25 cellular contexts compared by ENCODE assay signal in genomic region chr16:55010492-55011260, GRCh38.
"Had no signal": no experiment of that assay in that cellular context is flagged by ENCODE, and none has a peak within 500 bp of the region (broad histone marks: within the 10 kb centered on the region; RNA-seq: fewer than 3 reads in every experiment).

No MANE protein-coding gene starts in this region.

- H3K27me3 ChIP-seq: neutrophil, right atrium auricular region had no signal

- H3K27ac ChIP-seq: dorsolateral prefrontal cortex, epithelial cell of prostate, heart right ventricle, left lung, neutrophil, parathyroid adenoma, prostate gland, right atrium auricular region, spleen, suprapubic skin had no signal

- H3K79me2 ChIP-seq: parathyroid adenoma had no signal

- H3K9ac ChIP-seq: parathyroid adenoma had no signal

- H2AFZ ChIP-seq: parathyroid adenoma had no signal

- H3K4me3 ChIP-seq: dorsolateral prefrontal cortex, heart right ventricle, left lung, mucosa of descending colon, prostate gland, right atrium auricular region, spleen, suprapubic skin had no signal

- DNase-seq: cerebellar nuclear complex; dorsolateral prefrontal cortex; effector CD4-positive, alpha-beta T cell; foreskin melanocyte; glutamatergic neuron; heart right ventricle; hippocampal formation; left cardiac atrium; left lung; mesenchymal stem cell; mucosa of descending colon; naive B cell; spleen; stimulated activated CD4-positive, alpha-beta T cell treated with anti-CD3 and anti-CD28 coated beads, Interleukin-4, amount 100 ng/mL, for 4 hours; stimulated activated naive B cell treated with anti-CD40 and anti-IgM and Interleukin-4, amounts not matched to agents 10 μg/mL and 1 μg/mL and 100 μg/mL, for 72 hours; stimulated activated naive CD8-positive, alpha-beta T cell treated with anti-CD3 and anti-CD28 coated beads, Interleukin-15, amount 100 ng/mL, for 72 hours; trophoblast cell had no signal

- H3K4me1 ChIP-seq: heart right ventricle, left lung, parathyroid adenoma, prostate gland, right atrium auricular region, spleen, suprapubic skin had no signal

- H3K36me3 ChIP-seq: heart right ventricle, left lung, neutrophil, prostate gland, right atrium auricular region, spleen, suprapubic skin had no signal

- ATAC-seq: esophagus mucosa; heart right ventricle; left cardiac atrium; left lung; mucosa of descending colon; sciatic nerve; stimulated activated naive B cell treated with anti-CD40 and anti-IgM and Interleukin-4, amounts not matched to agents 10 μg/mL and 1 μg/mL and 100 μg/mL, for 72 hours; stimulated activated naive CD8-positive, alpha-beta T cell treated with anti-CD3 and anti-CD28 coated beads, Interleukin-15, amount 100 ng/mL, for 72 hours had no signal

- H3K9me3 ChIP-seq: heart right ventricle, left lung, mucosa of descending colon, neutrophil, prostate gland, right atrium auricular region, spleen, suprapubic skin had no signal
